In the genomic region with DNA sequence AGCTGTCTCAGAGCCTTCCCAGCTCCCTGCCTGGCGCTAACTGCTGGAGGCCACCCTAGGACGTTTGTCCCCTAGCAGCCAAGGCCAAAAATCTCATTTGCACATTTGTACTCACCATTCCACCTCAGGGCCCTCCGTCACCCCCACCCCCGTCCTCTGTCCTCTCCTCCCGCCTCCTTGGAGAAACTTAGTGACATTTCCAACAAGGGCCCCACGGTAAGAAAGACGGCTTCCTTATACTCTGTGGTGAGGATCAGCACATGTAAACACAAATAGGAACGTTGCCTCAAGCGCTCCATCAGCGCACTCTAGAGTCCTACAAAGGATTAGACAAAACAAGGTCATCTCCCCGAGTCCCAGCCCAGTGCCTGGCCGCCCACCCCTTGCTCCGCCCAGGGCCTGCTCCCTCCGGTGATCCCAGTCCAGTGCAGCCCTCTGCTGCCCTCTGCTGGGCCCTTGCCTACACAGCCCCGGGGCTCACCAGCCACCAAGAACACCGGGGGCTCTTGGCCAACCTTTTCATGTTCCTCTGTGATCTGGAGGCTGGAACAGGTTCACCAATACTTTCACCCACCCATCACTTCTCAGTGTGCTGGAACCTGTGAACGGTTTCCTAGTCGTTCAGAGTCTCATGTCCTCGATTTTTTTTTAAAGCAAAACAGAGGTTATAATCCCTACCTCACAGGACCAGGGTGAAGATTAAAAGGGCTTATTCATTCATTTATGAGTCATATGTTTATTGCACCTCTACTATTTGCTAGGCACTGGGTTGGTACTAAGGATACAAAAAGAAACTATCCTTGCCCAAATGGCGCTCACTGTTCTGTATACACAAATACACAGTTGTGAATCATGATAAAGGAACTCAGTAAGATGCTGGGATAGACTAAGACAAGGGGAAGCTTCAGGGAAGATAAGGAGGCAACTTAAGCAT, we compare ENCODE assay signal across 8 cellular contexts. TPM values are rescaled to one million over a fixed set of nuclear protein-coding genes. Genes with fewer than 3 reads are reported as not detected.
DNase-seq lines count a peak whose midpoint lies in the region; ATAC-seq and TF ChIP-seq lines count a peak whose summit lies in the region.

No MANE protein-coding gene starts in this region.

- peaks cover 0 to 16% (median 12%) of the 10 kb centered on the region in 6 donors for H3K4me1 ChIP-seq in spleen

- H3K9me3 ChIP-seq in spleen, result no peaks in the 10 kb centered on the region

- peak; percentile 94 for ATAC-seq in GM19025 (IDR thresholded peaks at IDR 0.05; ENCODE audit: low read depth, unreplicated experiment)
- ATAC-seq in HG03280 (IDR thresholded peaks at IDR 0.05; ENCODE audit: unreplicated experiment), result peak; percentile 97

- peak; percentile 99 for TF ChIP-seq CTCF in AG09319 (IDR thresholded peaks at IDR 0.05; ENCODE audit: low read depth, low read length)
- peak; percentile 96 to 99 (median 99) for TF ChIP-seq CTCF in spleen (IDR thresholded peaks at IDR 0.05 in 8 of 11, conservative IDR thresholded peaks at IDR 0.05 in 3 of 11)

- peak overlapping the region in 4 of 8 donors; percentile 3 to 46 (median 14) for H3K4me3 ChIP-seq in spleen

- TF ChIP-seq POLR2A in spleen (IDR thresholded peaks at IDR 0.05), result no peak

- DNase-seq in AG09319 (ENCODE audit: extremely low read depth, low read depth) (peak; percentile 95), NCI-H2227 treated with DMSO at 0.1 percent for 48 hours (lab: John Stamatoyannopoulos, UW) (peak; percentile 91), caudate nucleus (lab: John Stamatoyannopoulos, UW) (peak; percentile 17 to 96 (median 83)), iris pigment epithelial cell (ENCODE audit: low read depth) (peak; percentile 97), spleen (peak; percentile 99)
- peak; percentile 69 to 83 (median 78) for DNase-seq in activated CD4-positive, CD25-positive, alpha-beta regulatory T cell (lab: John Stamatoyannopoulos, UW)

- no peaks in the 10 kb centered on the region for H3K27me3 ChIP-seq in spleen (replicated peaks in 1 of 7)

- H3K36me3 ChIP-seq in spleen, result no peaks in the 10 kb centered on the region

- intact Hi-C loops in spleen (cut with DNase I; ENCODE audit: low total_unique reads), result loop anchor here (5.0 kb wide), 2 partner anchors 78 to 223 kb away; no protein-coding TSS in a partner anchor

- 11 to 15% (median 12%) methylated on average over 20 of the region's 20 CpGs for WGBS in spleen, 5 donors

- peak overlapping the region; percentile 82 for H3K27ac ChIP-seq in caudate nucleus (ENCODE audit: low read depth, low read length)
- peak overlapping the region; percentile 28 to 80 (median 72) for H3K27ac ChIP-seq in spleen

RNA-seq across cellular contexts. Expression of a gene that starts 15.2 kb away (rescaled TPM):
- 10 to 100 TPM; 31.1 to 44.4 (median 36.0) TPM for total RNA-seq in spleen
- polyA plus RNA-seq in spleen, result 10 to 100 TPM; 13.8 to 17.6 (median 14.0) TPM

RNA-seq across cellular contexts. Expression of a gene that starts 42.2 kb away (rescaled TPM):
- 10 to 100 TPM in 5 of 7 donors, 1 to 10 TPM in 2; 4.9 to 15.6 (median 12.2) TPM for total RNA-seq in spleen
- polyA plus RNA-seq in spleen, result 1 to 10 TPM; 2.8 to 3.3 (median 3.1) TPM
